21 cellular contexts compared by ENCODE assay signal in the genomic region with DNA sequence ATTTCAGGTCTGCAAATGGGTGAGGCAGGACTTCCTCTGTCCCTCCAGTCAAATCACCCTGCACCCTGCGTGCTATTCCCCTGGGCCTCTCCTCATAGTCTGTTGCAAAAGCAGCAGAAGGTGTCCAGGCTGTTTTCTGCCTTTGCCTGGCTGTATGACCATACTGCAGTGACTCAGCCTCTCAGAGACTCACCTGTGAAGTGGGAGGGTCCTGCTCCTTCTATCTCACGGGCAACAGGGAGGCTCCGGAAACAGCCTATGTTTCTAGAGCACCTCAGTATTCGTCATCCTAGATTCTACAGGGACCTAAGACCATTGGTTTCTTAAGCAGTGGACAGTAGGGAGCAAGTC.
A peak's percentile ranks its signal among the peaks of the same experiment; 100 is the strongest.
DNase-seq lines count a peak whose midpoint lies in the region; ATAC-seq, FAIRE-seq and TF ChIP-seq lines count a peak whose summit lies in the region.
"Had no signal": no experiment of that assay in that cellular context is flagged by ENCODE, and none has a peak within 500 bp of the region (broad histone marks: within the 10 kb centered on the region; RNA-seq: fewer than 3 reads in every experiment).

No MANE protein-coding gene starts in this region.

- TF ChIP-seq POLR2A in GM12892 (IDR thresholded peaks at IDR 0.05; ENCODE audit: low read depth, low read length): no peak

- DNase-seq in GM12892 (ENCODE audit: insufficient read length): no peak
- DNase-seq in OCI-LY7 (ENCODE audit: low spot score): peak; percentile 84
- DNase-seq in kidney tubule cell (ENCODE audit: low spot score): peak; percentile 38
- DNase-seq in activated effector memory CD4-positive, alpha-beta T cell treated with anti-CD3 and anti-CD28 coated beads, Interleukin-2, amount 50 U/mL, for 16 hours: no peak
- DNase-seq in kidney: no peak
- DNase-seq: activated CD4-positive, alpha-beta T cell treated with anti-CD3 and anti-CD28 coated beads for 36 hours; activated naive CD4-positive, alpha-beta T cell; NCI-H1105; NCI-H2227 treated with DMSO at 0.1 percent for 48 hours; NK-92 treated with Interleukin-12 subunit alpha and Interleukin-12 subunit beta, amount 100 ng/mL, for 24 hours; SIG-M5; stimulated activated CD4-positive, alpha-beta T cell treated with anti-CD3 and anti-CD28 coated beads, Interleukin-2, amount 100 ng/mL, for 48 hours had no signal

- H3K36me3 ChIP-seq in OCI-LY7 (ENCODE audit: insufficient read depth, low read length) (no peaks in the 10 kb centered on the region), kidney (ENCODE audit: control insufficient read depth in 1 of 2, insufficient read depth in 2 of 2, low read length in 2 of 2) (no peaks in the 10 kb centered on the region)
- H3K36me3 ChIP-seq: ascending aorta, HAP-1, suprapubic skin had no signal

- no peak overlapping the region; the same call in 1 of the 2 replicates for H2AFZ ChIP-seq in OCI-LY7 (ENCODE audit: low read length)

- no peak overlapping the region for H3K9ac ChIP-seq in kidney (ENCODE audit: low read length in 2 of 2)

- CTCF ChIA-PET in OCI-LY7 (lab: Charles Lee; ENCODE audit: unreplicated experiment): no interaction called here

- H3K79me2 ChIP-seq in OCI-LY7 (ENCODE audit: insufficient read depth, low read depth, low read length): no peaks in the 10 kb centered on the region

- ATAC-seq in GM21737 (IDR thresholded peaks at IDR 0.05; ENCODE audit: unreplicated experiment) (peak; percentile 39), HG02798 (IDR thresholded peaks at IDR 0.05; ENCODE audit: poor library complexity, unreplicated experiment) (no peak), HG02852 (IDR thresholded peaks at IDR 0.05; ENCODE audit: unreplicated experiment) (no peak)
- ATAC-seq: activated CD4-positive, alpha-beta T cell treated with anti-CD3 and anti-CD28 coated beads for 36 hours; K562; sciatic nerve had no signal

- TF ChIP-seq CTCF in OCI-LY7 (conservative IDR thresholded peaks at IDR 0.05; ENCODE audit: low read length) (no peak), kidney (IDR thresholded peaks at IDR 0.05; ENCODE audit: borderline replicate concordance, extremely low read depth, insufficient read depth) (no peak)

- H3K4me2 ChIP-seq in OCI-LY7 (ENCODE audit: low read length): peak overlapping the region; percentile 91

- intact Hi-C loops in OCI-LY7 (cut with micrococcal nuclease; ENCODE audit: unreplicated experiment) (loop anchor here (1.0 to 5.0 kb wide), 4 partner anchors 98 to 216 kb away; a partner anchor contains a TSS), kidney (cut with DNase I) (no loop called here)

- no peaks in the 10 kb centered on the region for H3K9me2 ChIP-seq in OCI-LY7 (ENCODE audit: insufficient read depth, low read length)

- H3K9me3 ChIP-seq in OCI-LY7 (ENCODE audit: low read length) (no peaks in the 10 kb centered on the region), kidney (ENCODE audit: control insufficient read depth in 1 of 2, low read length in 2 of 2) (no peaks in the 10 kb centered on the region)
- H3K9me3 ChIP-seq: ascending aorta, HAP-1, suprapubic skin had no signal

- H3K4me1 ChIP-seq in OCI-LY7 (ENCODE audit: insufficient read depth, low read length, poor library complexity, severe bottlenecking) (peaks cover 59% of the 10 kb centered on the region), kidney (ENCODE audit: control insufficient read depth in 1 of 2, insufficient read depth in 1 of 2, low read depth in 1 of 2, low read length in 2 of 2) (no peaks in the 10 kb centered on the region)
- H3K4me1 ChIP-seq: ascending aorta, suprapubic skin had no signal

- POLR2A ChIA-PET in OCI-LY7 (lab: Charles Lee): interaction anchor here (0.9 to 1.6 kb wide), 2 partner anchors 77 to 134 kb away, joined by 3 to 4 read pairs; no protein-coding TSS in a partner anchor

- H4K20me1 ChIP-seq in OCI-LY7 (ENCODE audit: insufficient read depth, low read length): no peaks in the 10 kb centered on the region

- no TSS peak for BruUV-seq in OCI-LY7 (replicated peaks; lab: Mats Ljungman, UMichigan)

- peak overlapping the region; percentile 62 for H3K4me3 ChIP-seq in OCI-LY7 (ENCODE audit: low read depth, low read length, poor library complexity, severe bottlenecking)
- H3K4me3 ChIP-seq in kidney (ENCODE audit: low read length in 2 of 2): no peak overlapping the region
- H3K4me3 ChIP-seq: ascending aorta, HAP-1, K562, suprapubic skin had no signal

- FAIRE-seq in GM12892 (lab: Jason Lieb, UNC): peak; percentile 92
- no peak for FAIRE-seq in kidney (lab: Jason Lieb, UNC)
- FAIRE-seq: endometrium, K562 had no signal

- H3K27ac ChIP-seq in OCI-LY7 (ENCODE audit: low read depth, low read length, poor library complexity, severe bottlenecking): peak overlapping the region; percentile 91
- H3K27ac ChIP-seq in kidney (ENCODE audit: low read depth in 2 of 2, low read length in 2 of 2): no peak overlapping the region
- H3K27ac ChIP-seq: ascending aorta, suprapubic skin had no signal

Comparison
In these comparisons a context has a peak if more than half of its experiments do, and no peak if none do; other contexts are left out.
1. DNase-seq: peak in OCI-LY7 (single experiment) and kidney tubule cell (single experiment); none in GM12892 (single experiment), activated effector memory CD4-positive, alpha-beta T cell treated with anti-CD3 and anti-CD28 coated beads, Interleukin-2, amount 50 U/mL, for 16 hours (single experiment) and kidney (single experiment).